In the genomic region with DNA sequence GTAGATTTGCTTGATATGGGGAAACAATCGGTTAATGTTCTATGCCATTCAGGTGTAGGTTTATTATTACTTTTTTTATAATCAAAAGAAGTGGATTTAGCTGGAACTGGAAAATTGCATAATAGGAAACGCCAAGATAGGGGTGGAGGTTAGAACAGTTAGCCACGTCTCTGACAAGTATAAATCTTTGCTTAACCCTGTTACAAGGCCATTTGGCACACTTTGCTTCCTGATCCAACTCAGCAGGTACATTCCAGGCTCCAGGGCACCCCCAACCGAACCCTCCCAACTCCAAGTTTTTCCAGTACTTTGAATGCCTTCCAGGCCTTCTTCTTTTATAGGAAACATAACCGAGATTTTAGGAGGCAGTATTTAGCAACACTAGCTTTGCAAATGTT, we compare ENCODE assay signal across 1 cellular context.
A peak's percentile ranks its signal among the peaks of the same experiment; 100 is the strongest.
TF ChIP-seq lines count a peak whose summit lies in the region.

No MANE protein-coding gene starts in this region.

TF ChIP-seq in GM12878, 131 proteins besides CTCF, POLR2A, EP300 and RAD21 (continued from another document):
- TF ChIP-seq NFYA (IDR thresholded peaks at IDR 0.05; ENCODE audit: borderline replicate concordance, low read depth, low read length), result no peak
- TF ChIP-seq WRNIP1 (IDR thresholded peaks at IDR 0.05; ENCODE audit: borderline replicate concordance, low read depth, low read length), result no peak
- TF ChIP-seq ZBED1 (IDR thresholded peaks at IDR 0.05; ENCODE audit: borderline replicate concordance), result 0 out of 2 replicates have a peak, but pooled peaks have one; percentile 25
- TF ChIP-seq, protein P1, sequence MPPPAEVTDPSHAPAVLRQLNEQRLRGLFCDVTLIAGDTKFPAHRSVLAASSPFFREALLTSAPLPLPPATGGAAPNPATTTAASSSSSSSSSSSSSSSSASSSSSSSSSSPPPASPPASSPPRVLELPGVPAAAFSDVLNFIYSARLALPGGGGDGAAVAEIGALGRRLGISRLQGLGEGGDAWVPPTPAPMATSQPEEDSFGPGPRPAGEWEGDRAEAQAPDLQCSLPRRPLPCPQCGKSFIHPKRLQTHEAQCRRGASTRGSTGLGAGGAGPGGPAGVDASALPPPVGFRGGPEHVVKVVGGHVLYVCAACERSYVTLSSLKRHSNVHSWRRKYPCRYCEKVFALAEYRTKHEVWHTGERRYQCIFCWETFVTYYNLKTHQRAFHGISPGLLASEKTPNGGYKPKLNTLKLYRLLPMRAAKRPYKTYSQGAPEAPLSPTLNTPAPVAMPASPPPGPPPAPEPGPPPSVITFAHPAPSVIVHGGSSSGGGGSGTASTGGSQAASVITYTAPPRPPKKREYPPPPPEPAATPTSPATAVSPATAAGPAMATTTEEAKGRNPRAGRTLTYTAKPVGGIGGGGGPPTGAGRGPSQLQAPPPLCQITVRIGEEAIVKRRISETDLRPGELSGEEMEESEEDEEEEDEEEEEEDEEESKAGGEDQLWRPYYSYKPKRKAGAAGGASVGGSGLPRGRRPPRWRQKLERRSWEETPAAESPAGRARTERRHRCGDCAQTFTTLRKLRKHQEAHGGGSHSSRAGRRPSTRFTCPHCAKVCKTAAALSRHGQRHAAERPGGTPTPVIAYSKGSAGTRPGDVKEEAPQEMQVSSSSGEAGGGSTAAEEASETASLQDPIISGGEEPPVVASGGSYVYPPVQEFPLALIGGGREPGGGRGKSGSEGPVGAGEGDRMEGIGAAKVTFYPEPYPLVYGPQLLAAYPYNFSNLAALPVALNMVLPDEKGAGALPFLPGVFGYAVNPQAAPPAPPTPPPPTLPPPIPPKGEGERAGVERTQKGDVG (CRISPR knock-in tag; IDR thresholded peaks at IDR 0.05), result no peak
- TF ChIP-seq BRCA1 (IDR thresholded peaks at IDR 0.05; ENCODE audit: low read depth, low read length), result no peak
- no peak for TF ChIP-seq CHD4 (IDR thresholded peaks at IDR 0.05)
- no peak for TF ChIP-seq RAD51 (IDR thresholded peaks at IDR 0.05)
- TF ChIP-seq, protein P2, sequence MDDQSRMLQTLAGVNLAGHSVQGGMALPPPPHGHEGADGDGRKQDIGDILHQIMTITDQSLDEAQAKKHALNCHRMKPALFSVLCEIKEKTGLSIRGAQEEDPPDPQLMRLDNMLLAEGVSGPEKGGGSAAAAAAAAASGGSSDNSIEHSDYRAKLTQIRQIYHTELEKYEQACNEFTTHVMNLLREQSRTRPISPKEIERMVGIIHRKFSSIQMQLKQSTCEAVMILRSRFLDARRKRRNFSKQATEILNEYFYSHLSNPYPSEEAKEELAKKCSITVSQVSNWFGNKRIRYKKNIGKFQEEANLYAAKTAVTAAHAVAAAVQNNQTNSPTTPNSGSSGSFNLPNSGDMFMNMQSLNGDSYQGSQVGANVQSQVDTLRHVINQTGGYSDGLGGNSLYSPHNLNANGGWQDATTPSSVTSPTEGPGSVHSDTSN (IDR thresholded peaks at IDR 0.05; ENCODE audit: insufficient replicate concordance, low read depth, low read length), result no peak
- no peak for TF ChIP-seq HDAC2 (IDR thresholded peaks at IDR 0.05)
- 0 out of 2 replicates have a peak, but pooled peaks have one; percentile 8 for TF ChIP-seq CREM (IDR thresholded peaks at IDR 0.05; ENCODE audit: low read depth)
- no peak for TF ChIP-seq HCFC1 (IDR thresholded peaks at IDR 0.05; ENCODE audit: low read length)
- TF ChIP-seq PAX8 (IDR thresholded peaks at IDR 0.05), result no peak
